In the genomic region with DNA sequence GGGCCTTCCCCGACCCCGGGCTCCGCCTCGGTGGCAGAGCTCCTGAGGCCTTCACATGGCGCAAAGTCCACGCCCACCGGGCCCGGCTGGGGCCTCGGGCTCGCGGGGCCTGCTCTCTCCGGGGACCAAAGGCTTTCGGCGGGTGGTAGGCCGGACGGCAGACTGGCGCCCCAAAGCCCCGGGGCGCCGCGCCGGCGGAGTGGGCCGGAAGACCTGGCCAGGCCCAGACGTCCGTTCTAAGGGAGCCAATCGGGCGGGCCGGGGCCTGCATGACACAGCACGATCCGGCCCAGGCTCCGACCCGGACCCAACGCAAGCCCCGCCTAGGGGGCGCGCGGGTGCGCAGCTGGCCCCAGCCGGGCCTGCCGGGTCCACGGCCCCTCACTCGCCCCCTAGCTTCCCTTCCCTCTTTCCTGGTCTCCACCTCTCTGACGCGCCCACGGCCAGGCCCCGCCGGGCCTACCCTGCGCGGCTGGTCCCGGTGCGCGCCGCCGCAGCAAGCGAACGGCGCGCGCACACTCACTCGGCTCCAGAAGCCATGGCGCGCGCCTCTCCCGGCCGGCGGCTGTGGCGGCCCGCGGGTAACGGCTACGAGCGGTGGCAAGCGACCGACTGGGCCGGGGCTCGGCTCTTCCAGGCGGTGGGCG, we compare ENCODE assay signal across 1 cellular context.
TF ChIP-seq lines count a peak whose summit lies in the region.

No MANE protein-coding gene starts in this region.

TF ChIP-seq in HepG2, 621 proteins besides CTCF, POLR2A, EP300 and RAD21 (continued from another document and continues in another):
- TF ChIP-seq RNF2 (conservative IDR thresholded peaks at IDR 0.05; ENCODE audit: low read depth) (no peak; the same call in 1 of the 2 replicates), ZNF782 (CRISPR knock-in tag; IDR thresholded peaks at IDR 0.05; ENCODE audit: borderline replicate concordance) (peak; percentile 88; the same call in 1 of the 2 replicates), TOE1 (CRISPR knock-in tag; IDR thresholded peaks at IDR 0.05) (no peak), JUN (CRISPR knock-in tag; IDR thresholded peaks at IDR 0.05) (no peak), NFATC3 (CRISPR knock-in tag; IDR thresholded peaks at IDR 0.05) (no peak), ZSCAN29 (CRISPR knock-in tag; conservative IDR thresholded peaks at IDR 0.05) (peak; percentile 68; the same call in 1 of the 2 replicates), SMYD3 (CRISPR knock-in tag; IDR thresholded peaks at IDR 0.05) (no peak), REXO4 (CRISPR knock-in tag; IDR thresholded peaks at IDR 0.05; ENCODE audit: borderline replicate concordance) (peak; percentile 78; the same call in 1 of the 2 replicates), KDM6A (CRISPR knock-in tag; IDR thresholded peaks at IDR 0.05; ENCODE audit: low read depth) (no peak), SOX13 (IDR thresholded peaks at IDR 0.05) (no peak), SOX13 (CRISPR knock-in tag; conservative IDR thresholded peaks at IDR 0.05 in 1 of 2, IDR thresholded peaks at IDR 0.05 in 1 of 2) (peak in 1 of 2 experiments; percentile 92; a peak in 3 of 4 replicates), TBL1XR1 (IDR thresholded peaks at IDR 0.05; ENCODE audit: borderline replicate concordance, low read length, partially characterized antibody) (no peak), ZNF570 (CRISPR knock-in tag; IDR thresholded peaks at IDR 0.05; ENCODE audit: borderline replicate concordance) (no peak), PHF21A (CRISPR knock-in tag; IDR thresholded peaks at IDR 0.05) (peak; percentile 62), ZBTB20 (CRISPR knock-in tag; IDR thresholded peaks at IDR 0.05; ENCODE audit: borderline replicate concordance, low read depth) (no peak; the same call in 1 of the 2 replicates), ZNF382 (CRISPR knock-in tag; IDR thresholded peaks at IDR 0.05; ENCODE audit: borderline replicate concordance) (no peak), KAT8 (CRISPR knock-in tag; IDR thresholded peaks at IDR 0.05) (peak; percentile 20; the same call in 1 of the 2 replicates), FOSL2 (CRISPR knock-in tag; IDR thresholded peaks at IDR 0.05) (no peak; the same call in 1 of the 2 replicates), SIN3B (IDR thresholded peaks at IDR 0.05; ENCODE audit: low read length) (no peak), EZH2 (conservative IDR thresholded peaks at IDR 0.05; ENCODE audit: low read depth, low read length) (no peak), ZKSCAN5 (CRISPR knock-in tag; IDR thresholded peaks at IDR 0.05) (no peak), SMAD1 (CRISPR knock-in tag; IDR thresholded peaks at IDR 0.05; ENCODE audit: borderline replicate concordance, low read depth) (no peak), ZBTB1 (CRISPR knock-in tag; IDR thresholded peaks at IDR 0.05; ENCODE audit: borderline replicate concordance) (no peak), ZNF326 (CRISPR knock-in tag; IDR thresholded peaks at IDR 0.05; ENCODE audit: borderline replicate concordance) (no peak), ZEB1 (IDR thresholded peaks at IDR 0.05; ENCODE audit: insufficient replicate concordance, low read depth) (no peak), ZNF138 (CRISPR knock-in tag; IDR thresholded peaks at IDR 0.05; ENCODE audit: low read depth) (no peak), ZSCAN31 (CRISPR knock-in tag; IDR thresholded peaks at IDR 0.05; ENCODE audit: low read depth) (peak; percentile 72; the same call in 1 of the 2 replicates)
- TF ChIP-seq, protein P1, sequence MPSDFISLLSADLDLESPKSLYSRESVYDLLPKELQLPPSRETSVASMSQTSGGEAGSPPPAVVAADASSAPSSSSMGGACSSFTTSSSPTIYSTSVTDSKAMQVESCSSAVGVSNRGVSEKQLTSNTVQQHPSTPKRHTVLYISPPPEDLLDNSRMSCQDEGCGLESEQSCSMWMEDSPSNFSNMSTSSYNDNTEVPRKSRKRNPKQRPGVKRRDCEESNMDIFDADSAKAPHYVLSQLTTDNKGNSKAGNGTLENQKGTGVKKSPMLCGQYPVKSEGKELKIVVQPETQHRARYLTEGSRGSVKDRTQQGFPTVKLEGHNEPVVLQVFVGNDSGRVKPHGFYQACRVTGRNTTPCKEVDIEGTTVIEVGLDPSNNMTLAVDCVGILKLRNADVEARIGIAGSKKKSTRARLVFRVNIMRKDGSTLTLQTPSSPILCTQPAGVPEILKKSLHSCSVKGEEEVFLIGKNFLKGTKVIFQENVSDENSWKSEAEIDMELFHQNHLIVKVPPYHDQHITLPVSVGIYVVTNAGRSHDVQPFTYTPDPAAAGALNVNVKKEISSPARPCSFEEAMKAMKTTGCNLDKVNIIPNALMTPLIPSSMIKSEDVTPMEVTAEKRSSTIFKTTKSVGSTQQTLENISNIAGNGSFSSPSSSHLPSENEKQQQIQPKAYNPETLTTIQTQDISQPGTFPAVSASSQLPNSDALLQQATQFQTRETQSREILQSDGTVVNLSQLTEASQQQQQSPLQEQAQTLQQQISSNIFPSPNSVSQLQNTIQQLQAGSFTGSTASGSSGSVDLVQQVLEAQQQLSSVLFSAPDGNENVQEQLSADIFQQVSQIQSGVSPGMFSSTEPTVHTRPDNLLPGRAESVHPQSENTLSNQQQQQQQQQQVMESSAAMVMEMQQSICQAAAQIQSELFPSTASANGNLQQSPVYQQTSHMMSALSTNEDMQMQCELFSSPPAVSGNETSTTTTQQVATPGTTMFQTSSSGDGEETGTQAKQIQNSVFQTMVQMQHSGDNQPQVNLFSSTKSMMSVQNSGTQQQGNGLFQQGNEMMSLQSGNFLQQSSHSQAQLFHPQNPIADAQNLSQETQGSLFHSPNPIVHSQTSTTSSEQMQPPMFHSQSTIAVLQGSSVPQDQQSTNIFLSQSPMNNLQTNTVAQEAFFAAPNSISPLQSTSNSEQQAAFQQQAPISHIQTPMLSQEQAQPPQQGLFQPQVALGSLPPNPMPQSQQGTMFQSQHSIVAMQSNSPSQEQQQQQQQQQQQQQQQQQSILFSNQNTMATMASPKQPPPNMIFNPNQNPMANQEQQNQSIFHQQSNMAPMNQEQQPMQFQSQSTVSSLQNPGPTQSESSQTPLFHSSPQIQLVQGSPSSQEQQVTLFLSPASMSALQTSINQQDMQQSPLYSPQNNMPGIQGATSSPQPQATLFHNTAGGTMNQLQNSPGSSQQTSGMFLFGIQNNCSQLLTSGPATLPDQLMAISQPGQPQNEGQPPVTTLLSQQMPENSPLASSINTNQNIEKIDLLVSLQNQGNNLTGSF (CRISPR knock-in tag; IDR thresholded peaks at IDR 0.05) = no peak; the same call in 1 of the 2 replicates
- TF ChIP-seq, protein P2, sequence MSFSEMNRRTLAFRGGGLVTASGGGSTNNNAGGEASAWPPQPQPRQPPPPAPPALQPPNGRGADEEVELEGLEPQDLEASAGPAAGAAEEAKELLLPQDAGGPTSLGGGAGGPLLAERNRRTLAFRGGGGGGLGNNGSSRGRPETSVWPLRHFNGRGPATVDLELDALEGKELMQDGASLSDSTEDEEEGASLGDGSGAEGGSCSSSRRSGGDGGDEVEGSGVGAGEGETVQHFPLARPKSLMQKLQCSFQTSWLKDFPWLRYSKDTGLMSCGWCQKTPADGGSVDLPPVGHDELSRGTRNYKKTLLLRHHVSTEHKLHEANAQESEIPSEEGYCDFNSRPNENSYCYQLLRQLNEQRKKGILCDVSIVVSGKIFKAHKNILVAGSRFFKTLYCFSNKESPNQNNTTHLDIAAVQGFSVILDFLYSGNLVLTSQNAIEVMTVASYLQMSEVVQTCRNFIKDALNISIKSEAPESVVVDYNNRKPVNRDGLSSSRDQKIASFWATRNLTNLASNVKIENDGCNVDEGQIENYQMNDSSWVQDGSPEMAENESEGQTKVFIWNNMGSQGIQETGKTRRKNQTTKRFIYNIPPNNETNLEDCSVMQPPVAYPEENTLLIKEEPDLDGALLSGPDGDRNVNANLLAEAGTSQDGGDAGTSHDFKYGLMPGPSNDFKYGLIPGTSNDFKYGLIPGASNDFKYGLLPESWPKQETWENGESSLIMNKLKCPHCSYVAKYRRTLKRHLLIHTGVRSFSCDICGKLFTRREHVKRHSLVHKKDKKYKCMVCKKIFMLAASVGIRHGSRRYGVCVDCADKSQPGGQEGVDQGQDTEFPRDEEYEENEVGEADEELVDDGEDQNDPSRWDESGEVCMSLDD (CRISPR knock-in tag; IDR thresholded peaks at IDR 0.05; ENCODE audit: borderline replicate concordance) = peak; percentile 34; the same call in 1 of the 2 replicates
- TF ChIP-seq, protein P3, sequence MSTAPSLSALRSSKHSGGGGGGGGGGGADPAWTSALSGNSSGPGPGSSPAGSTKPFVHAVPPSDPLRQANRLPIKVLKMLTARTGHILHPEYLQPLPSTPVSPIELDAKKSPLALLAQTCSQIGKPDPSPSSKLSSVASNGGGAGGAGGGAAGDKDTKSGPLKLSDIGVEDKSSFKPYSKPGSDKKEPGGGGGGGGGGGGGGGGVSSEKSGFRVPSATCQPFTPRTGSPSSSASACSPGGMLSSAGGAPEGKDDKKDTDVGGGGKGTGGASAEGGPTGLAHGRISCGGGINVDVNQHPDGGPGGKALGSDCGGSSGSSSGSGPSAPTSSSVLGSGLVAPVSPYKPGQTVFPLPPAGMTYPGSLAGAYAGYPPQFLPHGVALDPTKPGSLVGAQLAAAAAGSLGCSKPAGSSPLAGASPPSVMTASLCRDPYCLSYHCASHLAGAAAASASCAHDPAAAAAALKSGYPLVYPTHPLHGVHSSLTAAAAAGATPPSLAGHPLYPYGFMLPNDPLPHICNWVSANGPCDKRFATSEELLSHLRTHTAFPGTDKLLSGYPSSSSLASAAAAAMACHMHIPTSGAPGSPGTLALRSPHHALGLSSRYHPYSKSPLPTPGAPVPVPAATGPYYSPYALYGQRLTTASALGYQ (CRISPR knock-in tag; IDR thresholded peaks at IDR 0.05) = no peak; the same call in 1 of the 2 replicates
- TF ChIP-seq, protein P4, sequence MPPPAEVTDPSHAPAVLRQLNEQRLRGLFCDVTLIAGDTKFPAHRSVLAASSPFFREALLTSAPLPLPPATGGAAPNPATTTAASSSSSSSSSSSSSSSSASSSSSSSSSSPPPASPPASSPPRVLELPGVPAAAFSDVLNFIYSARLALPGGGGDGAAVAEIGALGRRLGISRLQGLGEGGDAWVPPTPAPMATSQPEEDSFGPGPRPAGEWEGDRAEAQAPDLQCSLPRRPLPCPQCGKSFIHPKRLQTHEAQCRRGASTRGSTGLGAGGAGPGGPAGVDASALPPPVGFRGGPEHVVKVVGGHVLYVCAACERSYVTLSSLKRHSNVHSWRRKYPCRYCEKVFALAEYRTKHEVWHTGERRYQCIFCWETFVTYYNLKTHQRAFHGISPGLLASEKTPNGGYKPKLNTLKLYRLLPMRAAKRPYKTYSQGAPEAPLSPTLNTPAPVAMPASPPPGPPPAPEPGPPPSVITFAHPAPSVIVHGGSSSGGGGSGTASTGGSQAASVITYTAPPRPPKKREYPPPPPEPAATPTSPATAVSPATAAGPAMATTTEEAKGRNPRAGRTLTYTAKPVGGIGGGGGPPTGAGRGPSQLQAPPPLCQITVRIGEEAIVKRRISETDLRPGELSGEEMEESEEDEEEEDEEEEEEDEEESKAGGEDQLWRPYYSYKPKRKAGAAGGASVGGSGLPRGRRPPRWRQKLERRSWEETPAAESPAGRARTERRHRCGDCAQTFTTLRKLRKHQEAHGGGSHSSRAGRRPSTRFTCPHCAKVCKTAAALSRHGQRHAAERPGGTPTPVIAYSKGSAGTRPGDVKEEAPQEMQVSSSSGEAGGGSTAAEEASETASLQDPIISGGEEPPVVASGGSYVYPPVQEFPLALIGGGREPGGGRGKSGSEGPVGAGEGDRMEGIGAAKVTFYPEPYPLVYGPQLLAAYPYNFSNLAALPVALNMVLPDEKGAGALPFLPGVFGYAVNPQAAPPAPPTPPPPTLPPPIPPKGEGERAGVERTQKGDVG (CRISPR knock-in tag; IDR thresholded peaks at IDR 0.05; ENCODE audit: borderline replicate concordance) = no peak
- TF ChIP-seq, protein P5, sequence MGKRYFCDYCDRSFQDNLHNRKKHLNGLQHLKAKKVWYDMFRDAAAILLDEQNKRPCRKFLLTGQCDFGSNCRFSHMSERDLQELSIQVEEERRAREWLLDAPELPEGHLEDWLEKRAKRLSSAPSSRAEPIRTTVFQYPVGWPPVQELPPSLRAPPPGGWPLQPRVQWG (CRISPR knock-in tag; IDR thresholded peaks at IDR 0.05; ENCODE audit: borderline replicate concordance, low read depth) = no peak
- TF ChIP-seq, protein P6, sequence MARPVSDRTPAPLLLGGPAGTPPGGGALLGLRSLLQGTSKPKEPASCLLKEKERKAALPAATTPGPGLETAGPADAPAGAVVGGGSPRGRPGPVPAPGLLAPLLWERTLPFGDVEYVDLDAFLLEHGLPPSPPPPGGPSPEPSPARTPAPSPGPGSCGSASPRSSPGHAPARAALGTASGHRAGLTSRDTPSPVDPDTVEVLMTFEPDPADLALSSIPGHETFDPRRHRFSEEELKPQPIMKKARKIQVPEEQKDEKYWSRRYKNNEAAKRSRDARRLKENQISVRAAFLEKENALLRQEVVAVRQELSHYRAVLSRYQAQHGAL (CRISPR knock-in tag; IDR thresholded peaks at IDR 0.05; ENCODE audit: not compliant biosample characterization) = no peak
- TF ChIP-seq, protein P7, sequence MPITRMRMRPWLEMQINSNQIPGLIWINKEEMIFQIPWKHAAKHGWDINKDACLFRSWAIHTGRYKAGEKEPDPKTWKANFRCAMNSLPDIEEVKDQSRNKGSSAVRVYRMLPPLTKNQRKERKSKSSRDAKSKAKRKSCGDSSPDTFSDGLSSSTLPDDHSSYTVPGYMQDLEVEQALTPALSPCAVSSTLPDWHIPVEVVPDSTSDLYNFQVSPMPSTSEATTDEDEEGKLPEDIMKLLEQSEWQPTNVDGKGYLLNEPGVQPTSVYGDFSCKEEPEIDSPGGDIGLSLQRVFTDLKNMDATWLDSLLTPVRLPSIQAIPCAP (CRISPR knock-in tag; IDR thresholded peaks at IDR 0.05; ENCODE audit: low read depth) = no peak
- TF ChIP-seq, protein P8, sequence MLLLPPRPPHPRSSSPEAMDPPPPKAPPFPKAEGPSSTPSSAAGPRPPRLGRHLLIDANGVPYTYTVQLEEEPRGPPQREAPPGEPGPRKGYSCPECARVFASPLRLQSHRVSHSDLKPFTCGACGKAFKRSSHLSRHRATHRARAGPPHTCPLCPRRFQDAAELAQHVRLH (CRISPR knock-in tag; IDR thresholded peaks at IDR 0.05; ENCODE audit: borderline replicate concordance, low read depth) = peak; percentile 50; the same call in 1 of the 2 replicates
- TF ChIP-seq, protein P9, sequence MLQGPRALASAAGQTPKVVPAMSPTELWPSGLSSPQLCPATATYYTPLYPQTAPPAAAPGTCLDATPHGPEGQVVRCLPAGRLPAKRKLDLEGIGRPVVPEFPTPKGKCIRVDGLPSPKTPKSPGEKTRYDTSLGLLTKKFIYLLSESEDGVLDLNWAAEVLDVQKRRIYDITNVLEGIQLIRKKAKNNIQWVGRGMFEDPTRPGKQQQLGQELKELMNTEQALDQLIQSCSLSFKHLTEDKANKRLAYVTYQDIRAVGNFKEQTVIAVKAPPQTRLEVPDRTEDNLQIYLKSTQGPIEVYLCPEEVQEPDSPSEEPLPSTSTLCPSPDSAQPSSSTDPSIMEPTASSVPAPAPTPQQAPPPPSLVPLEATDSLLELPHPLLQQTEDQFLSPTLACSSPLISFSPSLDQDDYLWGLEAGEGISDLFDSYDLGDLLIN (CRISPR knock-in tag; IDR thresholded peaks at IDR 0.05; ENCODE audit: borderline replicate concordance) = no peak
- TF ChIP-seq, protein P10, sequence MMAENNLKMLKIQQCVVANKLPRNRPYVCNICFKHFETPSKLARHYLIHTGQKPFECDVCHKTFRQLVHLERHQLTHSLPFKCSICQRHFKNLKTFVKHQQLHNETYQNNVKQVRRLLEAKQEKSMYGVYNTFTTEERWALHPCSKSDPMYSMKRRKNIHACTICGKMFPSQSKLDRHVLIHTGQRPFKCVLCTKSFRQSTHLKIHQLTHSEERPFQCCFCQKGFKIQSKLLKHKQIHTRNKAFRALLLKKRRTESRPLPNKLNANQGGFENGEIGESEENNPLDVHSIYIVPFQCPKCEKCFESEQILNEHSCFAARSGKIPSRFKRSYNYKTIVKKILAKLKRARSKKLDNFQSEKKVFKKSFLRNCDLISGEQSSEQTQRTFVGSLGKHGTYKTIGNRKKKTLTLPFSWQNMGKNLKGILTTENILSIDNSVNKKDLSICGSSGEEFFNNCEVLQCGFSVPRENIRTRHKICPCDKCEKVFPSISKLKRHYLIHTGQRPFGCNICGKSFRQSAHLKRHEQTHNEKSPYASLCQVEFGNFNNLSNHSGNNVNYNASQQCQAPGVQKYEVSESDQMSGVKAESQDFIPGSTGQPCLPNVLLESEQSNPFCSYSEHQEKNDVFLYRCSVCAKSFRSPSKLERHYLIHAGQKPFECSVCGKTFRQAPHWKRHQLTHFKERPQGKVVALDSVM (CRISPR knock-in tag; IDR thresholded peaks at IDR 0.05) = peak; percentile 64
